32 cellular contexts compared by ENCODE assay signal in genomic region chr5:4222821-4223220, GRCh38.
"Had no signal": no experiment of that assay in that cellular context is flagged by ENCODE, and none has a peak within 500 bp of the region (broad histone marks: within the 10 kb centered on the region; RNA-seq: fewer than 3 reads in every experiment).

No MANE protein-coding gene starts in this region.

- H3K4me1 ChIP-seq: adrenal gland, body of pancreas, breast epithelium had no signal

- ATAC-seq: activated CD8-positive, alpha-beta T cell treated with anti-CD3 and anti-CD28 coated beads for 36 hours; activated naive CD4-positive, alpha-beta T cell treated with anti-CD3 and anti-CD28 coated beads, Interleukin-2, amount 50 U/mL, for 72 hours; activated T-cell treated with anti-CD3 and anti-CD28 coated beads, Interleukin-2, amount 50 U/mL, for 4 hours; activated T-cell treated with anti-CD3 and anti-CD28 coated beads, Interleukin-2, amount 50 U/mL, for 72 hours; activated T-helper 17 cell treated with anti-CD3 and anti-CD28 coated beads, Interleukin-2, amount 50 U/mL, for 72 hours; body of pancreas had no signal

- H3K36me3 ChIP-seq: adrenal gland, brain microvascular endothelial cell, breast epithelium had no signal

- H3K9me3 ChIP-seq: adrenal gland, body of pancreas, breast epithelium had no signal

- H3K4me3 ChIP-seq: adrenal gland, body of pancreas, breast epithelium had no signal

- DNase-seq: activated B cell treated with CpG ODN at 0.5 μM for 24 hours; activated CD4-positive, alpha-beta memory T cell treated with anti-CD3 and anti-CD28 coated beads for 36 hours; activated CD4-positive, alpha-beta T cell treated with anti-CD3 and anti-CD28 coated beads for 4 hours; activated CD4-positive, alpha-beta T cell treated with anti-CD3 and anti-CD28 coated beads, Interleukin-2, amount 10 ng/mL, durations not matched to agents 24 days and 14 days; activated CD4-positive, alpha-beta T cell treated with anti-CD3 and anti-CD28 coated beads, Interleukin-2, amount 50 U/mL, for 1 hour; activated CD4-positive, alpha-beta T cell treated with anti-CD3 and anti-CD28 coated beads, Interleukin-2, amount 50 U/mL, for 4 hours; activated CD4-positive, CD25-positive, alpha-beta regulatory T cell treated with anti-CD3 and anti-CD28 coated beads, Interleukin-2, amount 50 U/mL, for 72 hours; activated CD8-positive, alpha-beta memory T cell treated with anti-CD3 and anti-CD28 coated beads, Interleukin-2, amount 50 U/mL, for 4 hours; activated CD8-positive, alpha-beta T cell treated with anti-CD3 and anti-CD28 coated beads for 36 hours; activated effector memory CD4-positive, alpha-beta T cell treated with anti-CD3 and anti-CD28 coated beads, Interleukin-2, amount 50 U/mL, for 16 hours; activated gamma-delta T cell treated with Interleukin-2 at 50 U/mL for 16 hours; activated naive CD4-positive, alpha-beta T cell; activated naive CD4-positive, alpha-beta T cell treated with anti-CD3 and anti-CD28 coated beads for 36 hours; activated naive CD4-positive, alpha-beta T cell treated with anti-CD3 and anti-CD28 coated beads, Interleukin-2, amount 50 U/mL, for 16 hours; activated naive CD8-positive, alpha-beta T cell treated with anti-CD3 and anti-CD28 coated beads for 36 hours; activated T-cell treated with anti-CD3 and anti-CD28 coated beads for 4 hours; activated T-cell treated with anti-CD3 and anti-CD28 coated beads, Interleukin-2, amount 50 U/mL, for 1 hour; activated T-cell treated with anti-CD3 and anti-CD28 coated beads, Interleukin-2, amount 50 U/mL, for 4 hours; activated T-cell treated with anti-CD3 and anti-CD28 coated beads, Interleukin-2, amount 50 U/mL, for 72 hours; adrenal gland; amniotic stem cell; aorta; body of pancreas; brain microvascular endothelial cell; central memory CD4-positive, alpha-beta T cell; T-helper 1 cell; T-helper 2 cell; T-helper 9 cell had no signal

- H3K27ac ChIP-seq: adrenal gland, body of pancreas, brain microvascular endothelial cell, breast epithelium, VCaP had no signal

- H3K27me3 ChIP-seq: adrenal gland, body of pancreas, brain microvascular endothelial cell, breast epithelium had no signal
